In genomic region chr10:112369495-112370423, GRCh38 we compare ENCODE assay signal across 11 cellular contexts.
DNase-seq lines count a peak whose midpoint lies in the region; ATAC-seq lines count a peak whose summit lies in the region.
"Had no signal": no experiment of that assay in that cellular context is flagged by ENCODE, and none has a peak within 500 bp of the region (broad histone marks: within the 10 kb centered on the region; RNA-seq: fewer than 3 reads in every experiment).

No MANE protein-coding gene starts in this region.

- no peak overlapping the region for H3K4me3 Mint-ChIP-seq in activated naive CD4-positive, alpha-beta T cell treated with anti-CD3 and anti-CD28 coated beads, Interleukin-2, amount 10 ng/mL, durations not matched to agents 7 days and 5 days

- peaks cover 8% of the 10 kb centered on the region for H3K4me1 Mint-ChIP-seq in activated naive CD4-positive, alpha-beta T cell treated with anti-CD3 and anti-CD28 coated beads, Interleukin-2, amount 10 ng/mL, durations not matched to agents 7 days and 5 days

- CTCF ChIA-PET in activated naive CD4-positive, alpha-beta T cell treated with anti-CD3 and anti-CD28 coated beads, Interleukin-2, amount 10 ng/mL, durations not matched to agents 7 days and 5 days (lab: Charles Lee): no interaction called here

- H3K27ac Mint-ChIP-seq in activated naive CD4-positive, alpha-beta T cell treated with anti-CD3 and anti-CD28 coated beads, Interleukin-2, amount 10 ng/mL, durations not matched to agents 7 days and 5 days: no peak overlapping the region

- peak; percentile 89 for ATAC-seq in HG02798 (IDR thresholded peaks at IDR 0.05; ENCODE audit: poor library complexity, unreplicated experiment)

- DNase-seq in activated naive CD4-positive, alpha-beta T cell treated with anti-CD3 and anti-CD28 coated beads, Interleukin-2, amount 10 ng/mL, durations not matched to agents 7 days and 5 days: peak; percentile 24
- no peak for DNase-seq in activated naive CD4-positive, alpha-beta T cell treated with anti-CD3 and anti-CD28 coated beads, Interleukin-2, amount 50 U/mL, for 16 hours
- DNase-seq in T-helper 1 cell (peak in 3 of 5 donors; percentile 13 to 64 (median 21)), glomerular visceral epithelial cell (ENCODE audit: extremely low spot score) (no peak), NCI-H187 treated with DMSO at 0.1 percent for 48 hours (lab: John Stamatoyannopoulos, UW) (no peak)
- DNase-seq in stimulated activated CD4-positive, alpha-beta T cell treated with anti-CD3 and anti-CD28 coated beads, Interleukin-12 subunit alpha, Interleukin-12 subunit beta, amount 100 ng/mL, for 4 hours: no peak
- DNase-seq in activated CD4-positive, alpha-beta T cell treated with anti-CD3 and anti-CD28 coated beads for 1 hour: no peak
- DNase-seq: AML-193; MV-4-11; stimulated activated naive CD4-positive, alpha-beta T cell treated with Interleukin-2 at 50 U/mL for 16 hours had no signal

- peaks cover 4% of the 10 kb centered on the region for H3K27me3 Mint-ChIP-seq in activated naive CD4-positive, alpha-beta T cell treated with anti-CD3 and anti-CD28 coated beads, Interleukin-2, amount 10 ng/mL, durations not matched to agents 7 days and 5 days

- H3K36me3 Mint-ChIP-seq in activated naive CD4-positive, alpha-beta T cell treated with anti-CD3 and anti-CD28 coated beads, Interleukin-2, amount 10 ng/mL, durations not matched to agents 7 days and 5 days: no peaks in the 10 kb centered on the region

- peaks cover 2% of the 10 kb centered on the region for H3K9me3 Mint-ChIP-seq in activated naive CD4-positive, alpha-beta T cell treated with anti-CD3 and anti-CD28 coated beads, Interleukin-2, amount 10 ng/mL, durations not matched to agents 7 days and 5 days

Comparison
In these comparisons a context has a peak if more than half of its experiments do, and no peak if none do; other contexts are left out.
1. DNase-seq: peak in activated naive CD4-positive, alpha-beta T cell treated with anti-CD3 and anti-CD28 coated beads, Interleukin-2, amount 10 ng/mL, durations not matched to agents 7 days and 5 days (single experiment) and T-helper 1 cell (3 of 5); none in activated naive CD4-positive, alpha-beta T cell treated with anti-CD3 and anti-CD28 coated beads, Interleukin-2, amount 50 U/mL, for 16 hours (single experiment), glomerular visceral epithelial cell (single experiment), stimulated activated CD4-positive, alpha-beta T cell treated with anti-CD3 and anti-CD28 coated beads, Interleukin-12 subunit alpha, Interleukin-12 subunit beta, amount 100 ng/mL, for 4 hours (single experiment), NCI-H187 treated with DMSO at 0.1 percent for 48 hours (single experiment) and activated CD4-positive, alpha-beta T cell treated with anti-CD3 and anti-CD28 coated beads for 1 hour (single experiment).